Comparison of ENCODE assay signal across 12 cellular contexts in the genomic region with DNA sequence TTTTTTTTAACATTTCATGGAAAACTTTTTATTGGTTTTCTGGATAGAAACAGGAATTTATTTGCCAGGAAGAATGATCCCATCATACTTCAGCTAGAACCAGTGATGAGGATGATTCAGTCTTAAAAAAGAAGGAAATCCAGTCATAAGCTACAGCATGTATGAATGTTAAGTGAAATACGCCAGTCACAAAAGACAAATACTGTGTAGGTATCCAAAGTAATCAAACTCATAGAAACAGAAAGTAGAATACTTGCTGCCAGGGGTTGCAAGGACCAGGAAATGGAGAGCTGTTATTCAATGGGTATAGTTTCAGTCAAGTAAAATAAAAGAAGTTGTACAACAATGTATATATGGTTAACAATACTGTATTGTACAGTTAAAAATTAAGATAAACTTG. TPM values are rescaled to one million over a fixed set of nuclear protein-coding genes. Genes with fewer than 3 reads are reported as not detected.
A peak's percentile ranks its signal among the peaks of the same experiment; 100 is the strongest.
DNase-seq lines count a peak whose midpoint lies in the region; ATAC-seq and TF ChIP-seq lines count a peak whose summit lies in the region.
"Had no signal": no experiment of that assay in that cellular context is flagged by ENCODE, and none has a peak within 500 bp of the region (broad histone marks: within the 10 kb centered on the region; RNA-seq: fewer than 3 reads in every experiment).

No MANE protein-coding gene starts in this region.

- peak; percentile 19 for DNase-seq in GM12865 (ENCODE audit: low read depth)
- DNase-seq in activated B cell treated with CpG ODN at 0.5 μM for 24 hours = no peak
- DNase-seq in lung microvascular endothelial cell (ENCODE audit: low read depth in 2 of 2) = peak; percentile 76
- no peak for DNase-seq in NCI-H2029 (lab: John Stamatoyannopoulos, UW)
- DNase-seq in substantia nigra (lab: John Stamatoyannopoulos, UW) = no peak
- DNase-seq: activated gamma-delta T cell, NCI-H2081 treated with DMSO at 0.1 percent for 48 hours, right cardiac atrium had no signal

- peak overlapping the region; percentile 32 for H3K27ac Mint-ChIP-seq in activated B cell treated with CpG ODN at 0.5 μM for 24 hours

- no peak overlapping the region for H3K27ac ChIP-seq in substantia nigra (ENCODE audit: low read depth, low read length, poor library complexity, severe bottlenecking)

- no peaks in the 10 kb centered on the region for H3K27me3 Mint-ChIP-seq in activated B cell treated with CpG ODN at 0.5 μM for 24 hours
- H3K27me3 Mint-ChIP-seq: central memory CD8-positive, alpha-beta T cell had no signal

- H3K36me3 Mint-ChIP-seq in activated B cell treated with CpG ODN at 0.5 μM for 24 hours (ENCODE audit: low read depth) = peaks cover 47% of the 10 kb centered on the region

- CTCF ChIA-PET in activated B cell treated with CpG ODN at 0.5 μM for 24 hours (lab: Charles Lee) = no interaction called here

- H3K4me1 Mint-ChIP-seq in activated B cell treated with CpG ODN at 0.5 μM for 24 hours = peaks cover 67% of the 10 kb centered on the region

- no peak overlapping the region for H3K4me3 ChIP-seq in GM12865 (ENCODE audit: low read depth, low read length)
- H3K4me3 ChIP-seq: K562 had no signal

- ATAC-seq in GM21447 (IDR thresholded peaks at IDR 0.05; ENCODE audit: unreplicated experiment) = peak; percentile 63
- no peak for ATAC-seq in activated B cell treated with CpG ODN at 0.5 μM for 24 hours (ENCODE audit: low read depth)
- no peak for ATAC-seq in HG03196 (IDR thresholded peaks at IDR 0.05; ENCODE audit: unreplicated experiment)
- ATAC-seq: K562 had no signal

- POLR2A ChIA-PET in activated B cell treated with CpG ODN at 0.5 μM for 24 hours (lab: Charles Lee) = interaction anchor here (0.5 to 0.6 kb wide), 3 partner anchors 34 to 165 kb away, joined by 3 to 4 read pairs (median 4); no protein-coding TSS in a partner anchor

- TF ChIP-seq CTCF in GM12865 (IDR thresholded peaks at IDR 0.05; ENCODE audit: insufficient read depth, low read depth, low read length, missing control alignments) (no peak), activated B cell treated with CpG ODN at 0.5 μM for 24 hours (IDR thresholded peaks at IDR 0.05) (no peak)

- intact Hi-C loops in activated B cell treated with CpG ODN at 0.5 μM for 24 hours (cut with micrococcal nuclease) = loop anchor here (2.0 to 10.0 kb wide), 2 partner anchors 19 to 555 kb away; no protein-coding TSS in a partner anchor

- no peak overlapping the region for H3K4me3 Mint-ChIP-seq in activated B cell treated with CpG ODN at 0.5 μM for 24 hours
- H3K4me3 Mint-ChIP-seq: central memory CD8-positive, alpha-beta T cell had no signal

- H3K9me3 Mint-ChIP-seq in activated B cell treated with CpG ODN at 0.5 μM for 24 hours = no peaks in the 10 kb centered on the region
- H3K9me3 Mint-ChIP-seq: central memory CD8-positive, alpha-beta T cell had no signal

RNA-seq across cellular contexts. Expression of gene PSME4, which starts 21.3 kb away (rescaled TPM):
- total RNA-seq in activated B cell treated with CpG ODN at 0.5 μM for 24 hours = 73.2 and 74.3 TPM in 2 replicates
- 24.4 and 32.3 TPM in 2 replicates for total RNA-seq in lung microvascular endothelial cell

Comparison
In these comparisons a context has a peak if more than half of its experiments do, and no peak if none do; other contexts are left out.
1. DNase-seq: peak in GM12865 (single experiment) and lung microvascular endothelial cell (2 of 2); none in activated B cell treated with CpG ODN at 0.5 μM for 24 hours (single experiment), NCI-H2029 (single experiment) and substantia nigra (0 of 49).